ENCODE assay signal across 8 cellular contexts in the genomic region with DNA sequence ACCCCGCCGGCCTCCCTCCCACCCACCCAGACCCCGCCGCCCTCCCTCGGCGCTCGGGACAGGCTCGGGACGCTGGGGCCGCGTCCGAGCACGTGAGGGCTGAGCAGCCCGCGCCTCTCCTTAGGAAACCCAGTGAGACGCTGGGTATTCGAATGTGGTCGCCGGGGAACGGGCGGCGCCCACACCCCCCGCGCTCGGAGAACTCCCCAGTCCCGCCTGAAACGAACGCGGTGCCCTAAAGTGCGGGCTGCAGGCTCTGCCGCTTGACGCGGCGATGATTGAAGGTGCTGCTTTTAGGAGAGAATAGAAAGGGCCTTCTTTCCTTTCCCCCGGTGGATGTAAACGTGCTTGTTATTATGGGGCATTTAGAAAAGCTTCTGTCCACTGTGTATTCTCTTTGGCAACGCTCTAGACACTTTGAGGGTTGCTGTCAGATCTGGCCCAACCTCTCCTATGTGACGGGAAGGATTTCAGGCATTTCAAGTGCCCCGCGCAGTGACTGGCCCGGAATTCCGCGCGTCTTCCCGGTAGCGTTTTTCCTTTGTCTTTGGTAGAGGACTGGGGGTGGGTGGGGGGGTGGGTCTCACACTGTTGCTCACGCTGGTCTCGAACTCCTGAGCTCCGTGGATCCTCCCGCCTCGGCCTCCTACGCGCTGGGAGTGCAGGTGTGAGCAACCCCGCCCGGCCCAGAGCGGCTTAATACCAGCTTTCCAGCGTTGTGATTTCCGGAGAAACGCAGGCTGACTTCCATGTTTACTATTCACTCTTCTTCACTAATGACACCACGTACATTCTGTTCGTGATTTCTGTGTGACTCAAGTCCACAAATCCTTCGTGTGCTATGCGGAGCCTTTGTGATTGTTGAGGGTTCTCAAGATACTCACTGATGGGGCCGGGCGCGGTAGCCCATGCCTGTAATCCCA. TPM values are rescaled to one million over a fixed set of nuclear protein-coding genes. Genes with fewer than 3 reads are reported as not detected.
DNase-seq lines count a peak whose midpoint lies in the region; ATAC-seq and TF ChIP-seq lines count a peak whose summit lies in the region.

No MANE protein-coding gene starts in this region.

- peak overlapping the region; percentile 65 for H3K27ac ChIP-seq in AG04450 (ENCODE audit: low read depth, low read length)

- H3K9me3 ChIP-seq in AG04450 (ENCODE audit: control insufficient read depth, insufficient read depth, low read length), result no peaks in the 10 kb centered on the region; the same call in 1 of the 2 replicates

- CTCF ChIA-PET in AG04450 (lab: Charles Lee), result interaction anchor here (0.5 to 1.2 kb wide), 3 partner anchors 50 to 160 kb away, joined by 3 to 4 read pairs (median 3); no protein-coding TSS in a partner anchor
- CTCF ChIA-PET in WTC11 (lab: Charles Lee), result no interaction called here

- POLR2A ChIA-PET in AG04450 (lab: Yijun Ruan, JAX) (no interaction called here), WTC11 (lab: Charles Lee) (interaction anchor here (0.7 kb wide), 1 partner anchor 14 kb away, joined by 5 read pairs; no protein-coding TSS in a partner anchor)

- no peaks in the 10 kb centered on the region for H3K27me3 ChIP-seq in AG04450 (ENCODE audit: control insufficient read depth, insufficient read depth, low read length)

- H3K27me3 Mint-ChIP-seq in WTC11 (ENCODE audit: low read depth), result peaks cover 55% of the 10 kb centered on the region
- H3K27me3 Mint-ChIP-seq in stimulated activated naive CD8-positive, alpha-beta T cell treated with anti-CD3 and anti-CD28 coated beads, Interleukin-15, amount 100 ng/mL, for 72 hours, result no peaks in the 10 kb centered on the region

- no peak overlapping the region for H3K27ac Mint-ChIP-seq in WTC11
- peak overlapping the region; percentile 41 to 91 for H3K27ac Mint-ChIP-seq in stimulated activated naive CD8-positive, alpha-beta T cell treated with anti-CD3 and anti-CD28 coated beads, Interleukin-15, amount 100 ng/mL, for 72 hours

- no peaks in the 10 kb centered on the region for H3K36me3 Mint-ChIP-seq in WTC11

- H3K4me1 Mint-ChIP-seq in WTC11, result peaks cover 20% of the 10 kb centered on the region
- H3K4me1 Mint-ChIP-seq in stimulated activated naive CD8-positive, alpha-beta T cell treated with anti-CD3 and anti-CD28 coated beads, Interleukin-15, amount 100 ng/mL, for 72 hours, result peaks cover 50% of the 10 kb centered on the region

- H3K9me3 Mint-ChIP-seq in WTC11, result no peaks in the 10 kb centered on the region
- no peaks in the 10 kb centered on the region for H3K9me3 Mint-ChIP-seq in stimulated activated naive CD8-positive, alpha-beta T cell treated with anti-CD3 and anti-CD28 coated beads, Interleukin-15, amount 100 ng/mL, for 72 hours

- peak overlapping the region; percentile 75 for H3K4me3 Mint-ChIP-seq in WTC11
- H3K4me3 Mint-ChIP-seq in stimulated activated naive CD8-positive, alpha-beta T cell treated with anti-CD3 and anti-CD28 coated beads, Interleukin-15, amount 100 ng/mL, for 72 hours, result peak overlapping the region; percentile 87 to 92

- ATAC-seq in GM18505 (IDR thresholded peaks at IDR 0.05; ENCODE audit: unreplicated experiment) (peak; percentile 10), WTC11 (no peak), GM21619 (IDR thresholded peaks at IDR 0.05; ENCODE audit: unreplicated experiment) (no peak)
- peak; percentile 26 for ATAC-seq in stimulated activated naive CD8-positive, alpha-beta T cell treated with anti-CD3 and anti-CD28 coated beads, Interleukin-15, amount 100 ng/mL, for 72 hours

- DNase-seq in AG04450 (ENCODE audit: low read depth, low spot score) (peak; percentile 55), Kasumi-1 (lab: John Stamatoyannopoulos, UW) (peak; percentile 79), WTC11 (ENCODE audit: low spot score) (peak; percentile 47), dermis blood vessel endothelial cell (peak; percentile 51), lung microvascular endothelial cell (ENCODE audit: low read depth in 2 of 2) (peak; percentile 19 to 29)
- peak; percentile 46 to 49 for DNase-seq in stimulated activated naive CD8-positive, alpha-beta T cell treated with anti-CD3 and anti-CD28 coated beads, Interleukin-15, amount 100 ng/mL, for 72 hours

- peak overlapping the region; percentile 60 for H3K4me3 ChIP-seq in AG04450 (ENCODE audit: low read depth, low read length)

- no peak for TF ChIP-seq CTCF in AG04450 (IDR thresholded peaks at IDR 0.05; ENCODE audit: low read depth, low read length)
- no peak for TF ChIP-seq CTCF in WTC11 (IDR thresholded peaks at IDR 0.05)

- TF ChIP-seq POLR2A in GM18505 (IDR thresholded peaks at IDR 0.05; ENCODE audit: borderline replicate concordance, extremely low read depth, insufficient read depth, insufficient read length), result no peak

TF ChIP-seq in WTC11, 78 proteins besides CTCF, POLR2A, EP300 and RAD21:
- no peak for TF ChIP-seq TEAD1 (CRISPR knock-in tag; IDR thresholded peaks at IDR 0.05)
- TF ChIP-seq SP1 (CRISPR knock-in tag; conservative IDR thresholded peaks at IDR 0.05), result 0 out of 2 replicates have a peak, but pooled peaks have one; percentile 1
- 0 out of 2 replicates have a peak, but pooled peaks have one; percentile 8 for TF ChIP-seq CBFB (CRISPR knock-in tag; IDR thresholded peaks at IDR 0.05; ENCODE audit: low read depth)
- no peak for TF ChIP-seq ELF4 (CRISPR knock-in tag; IDR thresholded peaks at IDR 0.05; ENCODE audit: low read depth)

RNA-seq across cellular contexts. Expression of gene FOXK2, which starts 21.8 kb away (rescaled TPM):
- polyA plus RNA-seq in AG04450 (2011; rRNA removed), result 21.7 and 24.3 TPM in 2 replicates
- polyA minus RNA-seq in AG04450 (2011; rRNA and poly(A)+ RNA removed), result 46.9 and 56.0 TPM in 2 replicates
- total RNA-seq in WTC11 (2021) (57.7 to 65.7 TPM (median 62.7 TPM) in 3 replicates), dermis blood vessel endothelial cell (35.1 and 38.2 TPM in 2 replicates), lung microvascular endothelial cell (15.0 and 24.8 TPM in 2 replicates)

RNA-seq across cellular contexts. Expression of gene NARF, which starts 39.2 kb away (rescaled TPM):
- polyA plus RNA-seq in AG04450 (2011; rRNA removed), result 76.1 and 82.4 TPM in 2 replicates
- polyA minus RNA-seq in AG04450 (2011; rRNA and poly(A)+ RNA removed), result 39.4 and 40.4 TPM in 2 replicates
- 96.7 to 125 TPM (median 117 TPM) in 3 replicates for total RNA-seq in WTC11 (2021)
- 85.5 and 105 TPM in 2 replicates for total RNA-seq in dermis blood vessel endothelial cell
- total RNA-seq in lung microvascular endothelial cell, result 50.1 and 96.2 TPM in 2 replicates

RNA-seq across cellular contexts. Expression of gene CYBC1, which starts 47.2 kb away (rescaled TPM):
- polyA plus RNA-seq in AG04450 (2011; rRNA removed), result 74.8 and 82.6 TPM in 2 replicates
- 53.9 and 85.7 TPM in 2 replicates for polyA minus RNA-seq in AG04450 (2011; rRNA and poly(A)+ RNA removed)
- total RNA-seq in WTC11 (2021) (61.5 to 71.7 TPM (median 65.5 TPM) in 3 replicates), dermis blood vessel endothelial cell (59.8 and 75.4 TPM in 2 replicates), lung microvascular endothelial cell (31.8 and 57.1 TPM in 2 replicates)

Comparison
In these comparisons a context has a peak if more than half of its experiments do, and no peak if none do; other contexts are left out.
1. DNase-seq: peak in every context shown above with its lines; median percentile 79 in Kasumi-1; 55 in AG04450; 51 in dermis blood vessel endothelial cell; 48 in stimulated activated naive CD8-positive, alpha-beta T cell treated with anti-CD3 and anti-CD28 coated beads, Interleukin-15, amount 100 ng/mL, for 72 hours; 47 in WTC11; 24 in lung microvascular endothelial cell.
2. ATAC-seq: peak in GM18505 (single experiment) and stimulated activated naive CD8-positive, alpha-beta T cell treated with anti-CD3 and anti-CD28 coated beads, Interleukin-15, amount 100 ng/mL, for 72 hours (single experiment); none in WTC11 (single experiment) and GM21619 (single experiment).